ENCODE assay signal across 7 cellular contexts in genomic region chr17:75515523-75516254, GRCh38. TPM values are rescaled to one million over a fixed set of nuclear protein-coding genes. Genes with fewer than 3 reads are reported as not detected.
DNase-seq lines count a peak whose midpoint lies in the region; ATAC-seq and TF ChIP-seq lines count a peak whose summit lies in the region.

TSS of gene CASKIN2 (minus strand) at chr17:75515537. CDS start at chr17:75513804, 1,733 bp downstream.

- no peaks in the 10 kb centered on the region for H3K27me3 ChIP-seq in iPS-20b (ENCODE audit: insufficient read depth, low read length)
- H3K27me3 ChIP-seq in skeletal muscle satellite cell (ENCODE audit: control insufficient read depth, insufficient read depth, low read length): no peaks in the 10 kb centered on the region

- DNase-seq in NCI-H2107 treated with DMSO at 0.1 percent for 48 hours (lab: John Stamatoyannopoulos, UW; ENCODE audit: unreplicated experiment) (peak; percentile 72), T47D (ENCODE audit: low read depth in 1 of 2, low spot score in 1 of 2) (peak; percentile 97 to 100)

- H3K4me3 ChIP-seq in iPS-20b (ENCODE audit: low read length) (peak within 1 kb of the TSS; percentile 91), skeletal muscle satellite cell (ENCODE audit: low read length) (peak within 1 kb of the TSS; percentile 71)

- no peaks in the 10 kb centered on the region for H3K4me1 ChIP-seq in iPS-20b (ENCODE audit: insufficient read depth, low read length)
- peaks cover 32% of the 10 kb centered on the region for H3K4me1 ChIP-seq in skeletal muscle satellite cell (ENCODE audit: control insufficient read depth, insufficient read depth, low read length)

- H3K36me3 ChIP-seq in iPS-20b (ENCODE audit: insufficient read depth, low read depth, low read length): peaks cover 29% of the 10 kb centered on the region; the same call in 1 of the 2 replicates
- peaks cover 6% of the 10 kb centered on the region for H3K36me3 ChIP-seq in skeletal muscle satellite cell (ENCODE audit: insufficient read depth, low read length)

- peak within 1 kb of the TSS; percentile 95 for H3K4me2 ChIP-seq in skeletal muscle satellite cell (ENCODE audit: low read length)

- peak; percentile 48 for ATAC-seq in GM18511 (IDR thresholded peaks at IDR 0.05; ENCODE audit: unreplicated experiment)
- peak; percentile 42 for ATAC-seq in HG03064 (IDR thresholded peaks at IDR 0.05; ENCODE audit: low read depth, unreplicated experiment)

- H3K9me3 ChIP-seq in iPS-20b (ENCODE audit: insufficient read depth, low read depth, low read length): no peaks in the 10 kb centered on the region
- H3K9me3 ChIP-seq in skeletal muscle satellite cell (replicated peaks; ENCODE audit: low read length): no peaks in the 10 kb centered on the region

- H3K9ac ChIP-seq in iPS-20b (ENCODE audit: low read depth, low read length) (peak within 1 kb of the TSS; percentile 84), skeletal muscle satellite cell (ENCODE audit: low read depth, low read length) (peak within 1 kb of the TSS; percentile 91)

- H3K27ac ChIP-seq in VCaP (peak within 1 kb of the TSS; percentile 86), iPS-20b (ENCODE audit: low read length) (peak within 1 kb of the TSS; percentile 71)

- in situ Hi-C loops in T47D (cut with HindIII; ENCODE audit: low pct_unique_long_range_greater_than_20kb, low sequenced_read_pairs): no loop called here

- peak; percentile 98 for TF ChIP-seq CTCF in VCaP (conservative IDR thresholded peaks at IDR 0.05)

RNA-seq across cellular contexts. Expression of gene CASKIN2, which starts in this region (rescaled TPM):
- total RNA-seq in skeletal muscle satellite cell (2012; rRNA removed): 4.6 and 6.1 TPM in 2 replicates

Comparison
In these comparisons a context has a peak if more than half of its experiments do, and no peak if none do; other contexts are left out.
1. Peak in every context shown above with its lines: DNase-seq, ATAC-seq, H3K4me3 ChIP-seq and H3K27ac ChIP-seq.